9 cellular contexts compared by ENCODE assay signal in genomic region chr2:10375570-10376266, GRCh38.
A peak's percentile ranks its signal among the peaks of the same experiment; 100 is the strongest.
DNase-seq lines count a peak whose midpoint lies in the region; ATAC-seq and TF ChIP-seq lines count a peak whose summit lies in the region.
"Had no signal": no experiment of that assay in that cellular context is flagged by ENCODE, and none has a peak within 500 bp of the region (broad histone marks: within the 10 kb centered on the region; RNA-seq: fewer than 3 reads in every experiment).

No MANE protein-coding gene starts in this region.

- no peak for TF ChIP-seq CTCF in OCI-LY3 (IDR thresholded peaks at IDR 0.05; ENCODE audit: low read depth, low read length)

- DNase-seq in naive thymus-derived CD4-positive, alpha-beta T cell = no peak
- DNase-seq in NCI-H526 treated with DMSO at 0.1 percent for 48 hours (lab: John Stamatoyannopoulos, UW) (no peak), posterior cingulate gyrus (no peak), NCI-H526 (lab: John Stamatoyannopoulos, UW) (no peak)

- H3K4me3 ChIP-seq in OCI-LY3 (ENCODE audit: low read length) = peak overlapping the region; percentile 38
- H3K4me3 ChIP-seq in naive thymus-derived CD4-positive, alpha-beta T cell (ENCODE audit: low read length) = no peak overlapping the region

- peaks cover 48 to 88% (median 83%) of the 10 kb centered on the region in 7 donors for H3K4me1 Mint-ChIP-seq in naive thymus-derived CD4-positive, alpha-beta T cell

- intact Hi-C loops in naive thymus-derived CD4-positive, alpha-beta T cell (cut with micrococcal nuclease) = no loop called here
- intact Hi-C loops in posterior cingulate gyrus (cut with DNase I) = no loop called here

- POLR2A ChIA-PET in naive thymus-derived CD4-positive, alpha-beta T cell (lab: Charles Lee) = interaction anchor here (1.0 to 1.2 kb wide), 2 partner anchors 68 to 72 kb away, joined by 3 read pairs; partner anchors contain the start of gene HPCAL1

- peak overlapping the region in 8 of 9 donors; percentile 1 to 86 (median 75) for H3K27ac Mint-ChIP-seq in naive thymus-derived CD4-positive, alpha-beta T cell
- H3K27ac Mint-ChIP-seq: activated T-helper 1 cell treated with anti-CD3 and anti-CD28 coated beads, Interleukin-12 subunit alpha, Interleukin-12 subunit beta, Interleukin-2, Interleukin-4 antibody, amounts not matched to agents 30 ng/mL and 10 ng/mL and 1 ng/mL, durations not matched to agents 14 hours and 24 hours and 36 hours had no signal

- peak; percentile 51 for ATAC-seq in GM18502 (IDR thresholded peaks at IDR 0.05; ENCODE audit: poor library complexity, unreplicated experiment)
- ATAC-seq in HG03196 (IDR thresholded peaks at IDR 0.05; ENCODE audit: unreplicated experiment) = peak; percentile 42
- peak; percentile 28 for ATAC-seq in naive thymus-derived CD4-positive, alpha-beta T cell
- no peak for ATAC-seq in GM18870 (IDR thresholded peaks at IDR 0.05; ENCODE audit: unreplicated experiment)

- peaks cover 0 to 7% (median 0%) of the 10 kb centered on the region in 5 donors for H3K36me3 Mint-ChIP-seq in naive thymus-derived CD4-positive, alpha-beta T cell

- H2AFZ ChIP-seq in OCI-LY3 (ENCODE audit: low read depth, low read length) = no peak overlapping the region

- H3K4me2 ChIP-seq in OCI-LY3 (ENCODE audit: low read length) = peak overlapping the region; percentile 77

- H3K9me3 Mint-ChIP-seq in naive thymus-derived CD4-positive, alpha-beta T cell = no peaks in the 10 kb centered on the region
- H3K9me3 Mint-ChIP-seq: activated T-helper 1 cell treated with anti-CD3 and anti-CD28 coated beads, Interleukin-12 subunit alpha, Interleukin-12 subunit beta, Interleukin-2, Interleukin-4 antibody, amounts not matched to agents 30 ng/mL and 10 ng/mL and 1 ng/mL, durations not matched to agents 14 hours and 24 hours and 36 hours had no signal

- H4K20me1 ChIP-seq in OCI-LY3 (ENCODE audit: insufficient read depth, low read length) = no peaks in the 10 kb centered on the region

- no peaks in the 10 kb centered on the region for H3K27me3 ChIP-seq in OCI-LY3 (ENCODE audit: low read depth, low read length)
- no peaks in the 10 kb centered on the region for H3K27me3 ChIP-seq in naive thymus-derived CD4-positive, alpha-beta T cell (ENCODE audit: control insufficient read depth in 2 of 2, insufficient read depth in 2 of 2, low read length in 2 of 2)

- CTCF ChIA-PET in naive thymus-derived CD4-positive, alpha-beta T cell (lab: Charles Lee) = interaction anchor here (1.1 kb wide), 1 partner anchor 44 kb away, joined by 4 read pairs; no protein-coding TSS in a partner anchor

- no peaks in the 10 kb centered on the region for H3K36me3 ChIP-seq in OCI-LY3 (replicated peaks; ENCODE audit: low read depth, low read length)
- peaks cover 0 to 5% (median 0%) of the 10 kb centered on the region in 3 experiments for H3K36me3 ChIP-seq in naive thymus-derived CD4-positive, alpha-beta T cell (ENCODE audit: control insufficient read depth in 2 of 3, insufficient read depth in 3 of 3, low read length in 3 of 3)

- no peaks in the 10 kb centered on the region for H3K79me2 ChIP-seq in OCI-LY3 (ENCODE audit: low read length)

- no peaks in the 10 kb centered on the region for H3K27me3 Mint-ChIP-seq in naive thymus-derived CD4-positive, alpha-beta T cell

- peak overlapping the region in 9 of 10 donors; percentile 27 to 64 (median 56) for H3K4me3 Mint-ChIP-seq in naive thymus-derived CD4-positive, alpha-beta T cell
- H3K4me3 Mint-ChIP-seq: activated T-helper 1 cell treated with anti-CD3 and anti-CD28 coated beads, Interleukin-12 subunit alpha, Interleukin-12 subunit beta, Interleukin-2, Interleukin-4 antibody, amounts not matched to agents 30 ng/mL and 10 ng/mL and 1 ng/mL, durations not matched to agents 14 hours and 24 hours and 36 hours had no signal

- H3K9ac ChIP-seq in OCI-LY3 (ENCODE audit: low read length) = peak overlapping the region; percentile 34; the same call in 1 of the 2 replicates

- H3K9me3 ChIP-seq in OCI-LY3 (ENCODE audit: insufficient read depth, low read length) = no peaks in the 10 kb centered on the region
- H3K9me3 ChIP-seq in naive thymus-derived CD4-positive, alpha-beta T cell (ENCODE audit: control insufficient read depth in 2 of 3, low read length in 3 of 3) = no peaks in the 10 kb centered on the region

- peaks cover 61% of the 10 kb centered on the region for H3K4me1 ChIP-seq in OCI-LY3 (ENCODE audit: low read length)
- H3K4me1 ChIP-seq in naive thymus-derived CD4-positive, alpha-beta T cell (ENCODE audit: control insufficient read depth in 2 of 2, insufficient read depth in 2 of 2, low read length in 2 of 2) = peaks cover 40 to 61% of the 10 kb centered on the region in 2 donors

- H3K27ac ChIP-seq in OCI-LY3 (ENCODE audit: low read length) = peak overlapping the region; percentile 52
- peak overlapping the region; percentile 1 for H3K27ac ChIP-seq in naive thymus-derived CD4-positive, alpha-beta T cell (ENCODE audit: low read depth, low read length)
